ENCODE assay signal across 1 cellular context in genomic region chr15:84961114-84961452, GRCh38.
TF ChIP-seq lines count a peak whose summit lies in the region.

No MANE protein-coding gene starts in this region.

TF ChIP-seq in K562, 482 proteins besides CTCF, POLR2A, EP300 and RAD21 (continued from another document and continues in another):
- TF ChIP-seq ZNF395 (CRISPR knock-in tag; IDR thresholded peaks at IDR 0.05) (no peak), SMARCB1 (IDR thresholded peaks at IDR 0.05; ENCODE audit: insufficient read length, low read depth) (no peak), NRF1 (conservative IDR thresholded peaks at IDR 0.05 in 1 of 2, IDR thresholded peaks at IDR 0.05 in 1 of 2) (0 out of 4 replicates have a peak, but pooled peaks of 1 of the 2 experiments have one; percentile 4), SP1 (CRISPR knock-in tag; IDR thresholded peaks at IDR 0.05) (no peak), CBX3 (IDR thresholded peaks at IDR 0.05; ENCODE audit: borderline replicate concordance in 1 of 2, low read length in 2 of 2) (peak in 1 of 2 experiments; percentile 64; a peak in 1 of 3 replicates), ETS1 (conservative IDR thresholded peaks at IDR 0.05; ENCODE audit: control insufficient read depth, low read depth, low read length) (peak; percentile 49; the same call in 1 of the 2 replicates), POLR2AphosphoS5 (IDR thresholded peaks at IDR 0.05; ENCODE audit: control insufficient read depth, insufficient read depth, low read depth, low read length) (peak; percentile 83), SMARCC2 (IDR thresholded peaks at IDR 0.05; ENCODE audit: low read depth) (peak; percentile 66), RCOR1 (IDR thresholded peaks at IDR 0.05; ENCODE audit: borderline replicate concordance in 1 of 2, low read depth in 2 of 2, low read length in 2 of 2) (peak in 1 of 2 experiments; percentile 54; a peak in 1 of 4 replicates), MYC (IDR thresholded peaks at IDR 0.05; ENCODE audit: low read depth, low read length) (peak; percentile 35; the same call in 1 of the 2 replicates), MYC (CRISPR knock-in tag; IDR thresholded peaks at IDR 0.05; ENCODE audit: borderline replicate concordance, low read depth) (no peak), MAFK (IDR thresholded peaks at IDR 0.05; ENCODE audit: low read length) (peak; percentile 19; the same call in 1 of the 2 replicates), HDAC1 (IDR thresholded peaks at IDR 0.05) (0 out of 4 replicates have a peak, but pooled peaks of 1 of the 2 experiments have one; percentile 11), SAFB (IDR thresholded peaks at IDR 0.05; ENCODE audit: borderline replicate concordance, low read depth, low read length) (no peak), FOXM1 (IDR thresholded peaks at IDR 0.05; ENCODE audit: low read depth) (0 out of 2 replicates have a peak, but pooled peaks have one; percentile 20), FOXM1 (CRISPR knock-in tag; IDR thresholded peaks at IDR 0.05; ENCODE audit: low read depth) (no peak), FOSL1 (tag; conservative IDR thresholded peaks at IDR 0.05) (peak; percentile 96), TCF3 (CRISPR knock-in tag; IDR thresholded peaks at IDR 0.05) (peak; percentile 72), ARID3A (IDR thresholded peaks at IDR 0.05; ENCODE audit: borderline replicate concordance, low read depth, low read length) (peak; percentile 55; the same call in 1 of the 2 replicates), NFIC (IDR thresholded peaks at IDR 0.05) (0 out of 2 replicates have a peak, but pooled peaks have one; percentile 19), SMARCA4 (IDR thresholded peaks at IDR 0.05) (peak; percentile 86), ETV6 (IDR thresholded peaks at IDR 0.05; ENCODE audit: borderline replicate concordance in 1 of 2, low read depth in 2 of 2, low read length in 1 of 2) (no peak), ETV6 (CRISPR knock-in tag; IDR thresholded peaks at IDR 0.05; ENCODE audit: borderline replicate concordance) (no peak), MTA2 (IDR thresholded peaks at IDR 0.05; ENCODE audit: low read depth) (peak; percentile 20; the same call in 1 of the 2 replicates), ZNF121 (CRISPR knock-in tag; conservative IDR thresholded peaks at IDR 0.05) (no peak), ZNF384 (IDR thresholded peaks at IDR 0.05; ENCODE audit: low read depth, low read length) (peak; percentile 94), SMAD2 (IDR thresholded peaks at IDR 0.05; ENCODE audit: low read depth, low read length) (no peak), SOX6 (IDR thresholded peaks at IDR 0.05) (0 out of 2 replicates have a peak, but pooled peaks have one; percentile 31), BHLHE40 (IDR thresholded peaks at IDR 0.05; ENCODE audit: low read length) (peak; percentile 46; the same call in 1 of the 2 replicates), HDAC2 (IDR thresholded peaks at IDR 0.05) (peak; percentile 45; the same call in 1 of the 2 replicates), ZNF24 (IDR thresholded peaks at IDR 0.05) (peak; percentile 87), CBFA2T3 (IDR thresholded peaks at IDR 0.05) (peak; percentile 92), JUND (IDR thresholded peaks at IDR 0.05; ENCODE audit: borderline replicate concordance, low read depth, low read length) (peak; percentile 86; the same call in 1 of the 2 replicates), JUND (tag; IDR thresholded peaks at IDR 0.05; ENCODE audit: borderline replicate concordance, low read depth, low read length) (peak; percentile 67; the same call in 1 of the 3 replicates), ZNF197 (CRISPR knock-in tag; IDR thresholded peaks at IDR 0.05; ENCODE audit: low read depth) (no peak), VEZF1 (CRISPR knock-in tag; IDR thresholded peaks at IDR 0.05) (peak; percentile 14; the same call in 1 of the 2 replicates), STAT5A (IDR thresholded peaks at IDR 0.05; ENCODE audit: borderline replicate concordance, low read length) (peak; percentile 48), NFE2 (IDR thresholded peaks at IDR 0.05; ENCODE audit: low read depth) (peak; percentile 36; the same call in 1 of the 2 replicates), KLF16 (IDR thresholded peaks at IDR 0.05) (no peak; the same call in 1 of the 2 replicates), CTBP1 (IDR thresholded peaks at IDR 0.05; ENCODE audit: borderline replicate concordance) (peak; percentile 12; the same call in 1 of the 2 replicates), BCOR (IDR thresholded peaks at IDR 0.05) (peak; percentile 5; the same call in 1 of the 2 replicates), PML (IDR thresholded peaks at IDR 0.05; ENCODE audit: low read length) (peak; percentile 54; the same call in 1 of the 2 replicates), LCOR (CRISPR knock-in tag; IDR thresholded peaks at IDR 0.05) (peak; percentile 52), TRIM24 (IDR thresholded peaks at IDR 0.05) (peak; percentile 55 to 56; a peak in 3 of 4 replicates), MLLT1 (IDR thresholded peaks at IDR 0.05) (0 out of 4 replicates have a peak, but pooled peaks of 1 of the 2 experiments have one; percentile 5), SMARCE1 (IDR thresholded peaks at IDR 0.05) (peak; percentile 87), ZBTB7A (IDR thresholded peaks at IDR 0.05; ENCODE audit: borderline replicate concordance, control insufficient read depth, low read depth, low read length) (peak; percentile 72; the same call in 1 of the 2 replicates), ZMIZ1 (IDR thresholded peaks at IDR 0.05; ENCODE audit: low read depth in 2 of 2, low read length in 2 of 2) (peak in 1 of 2 experiments; percentile 48; a peak in 1 of 4 replicates), NCOA1 (IDR thresholded peaks at IDR 0.05; ENCODE audit: low read depth) (peak; percentile 38; the same call in 1 of the 2 replicates), UBTF (IDR thresholded peaks at IDR 0.05; ENCODE audit: borderline replicate concordance in 1 of 2, low read depth in 2 of 2, low read length in 2 of 2) (0 out of 4 replicates have a peak, but pooled peaks of 1 of the 2 experiments have one; percentile 34), DPF2 (IDR thresholded peaks at IDR 0.05) (peak; percentile 90), ARID1B (IDR thresholded peaks at IDR 0.05) (peak; percentile 86), KDM1A (IDR thresholded peaks at IDR 0.05) (peak; percentile 49 to 68; a peak in 2 of 4 replicates), USF1 (CRISPR knock-in tag; IDR thresholded peaks at IDR 0.05) (no peak), ZBTB26 (CRISPR knock-in tag; IDR thresholded peaks at IDR 0.05) (no peak)
